Comparison of ENCODE assay signal across 8 cellular contexts in genomic region chr4:80184053-80184790, GRCh38. TPM values are rescaled to one million over a fixed set of nuclear protein-coding genes. Genes with fewer than 3 reads are reported as not detected.
DNase-seq lines count a peak whose midpoint lies in the region; ATAC-seq and TF ChIP-seq lines count a peak whose summit lies in the region.

No MANE protein-coding gene starts in this region.

- peak overlapping the region; percentile 60 for H3K4me3 ChIP-seq in HUES48 (ENCODE audit: low read depth, low read length)
- H3K4me3 ChIP-seq in SJSA1, result peak overlapping the region; percentile 50
- peak overlapping the region; percentile 38 to 80 (median 63) for H3K4me3 ChIP-seq in heart left ventricle
- peak overlapping the region; percentile 42 to 57 (median 56) for H3K4me3 ChIP-seq in upper lobe of left lung

- H3K27ac ChIP-seq in HUES48 (ENCODE audit: low read depth, low read length) (no peak overlapping the region), SJSA1 (peak overlapping the region; percentile 76), heart left ventricle (peak overlapping the region in 10 of 12 donors; percentile 23 to 83 (median 66)), upper lobe of left lung (peak overlapping the region in 3 of 4 donors; percentile 14 to 72 (median 44))

- H3K4me1 ChIP-seq in HUES48 (ENCODE audit: control insufficient read depth, insufficient read depth, low read length) (peaks cover 17% of the 10 kb centered on the region), SJSA1 (replicated peaks) (peaks cover 10% of the 10 kb centered on the region), heart left ventricle (peaks cover 0 to 45% (median 21%) of the 10 kb centered on the region in 12 donors), upper lobe of left lung (peaks cover 20 to 43% (median 30%) of the 10 kb centered on the region in 4 donors)

- H3K36me3 ChIP-seq in HUES48 (ENCODE audit: control insufficient read depth, insufficient read depth, low read length) (no peaks in the 10 kb centered on the region), SJSA1 (no peaks in the 10 kb centered on the region), heart left ventricle (no peaks in the 10 kb centered on the region), upper lobe of left lung (no peaks in the 10 kb centered on the region)

- peak overlapping the region; percentile 83 to 88 for H3K27ac Mint-ChIP-seq in activated naive CD4-positive, alpha-beta T cell treated with anti-CD3 and anti-CD28 coated beads, Interleukin-2, amount 50 U/mL, for 72 hours

- peaks cover 4 to 12% of the 10 kb centered on the region in 2 donors for H3K9me3 Mint-ChIP-seq in activated naive CD4-positive, alpha-beta T cell treated with anti-CD3 and anti-CD28 coated beads, Interleukin-2, amount 50 U/mL, for 72 hours

- no peak for TF ChIP-seq EP300 in upper lobe of left lung (IDR thresholded peaks at IDR 0.05)

- peak; percentile 71 to 98 (median 90) for TF ChIP-seq CTCF in heart left ventricle (IDR thresholded peaks at IDR 0.05)
- TF ChIP-seq CTCF in upper lobe of left lung (IDR thresholded peaks at IDR 0.05), result peak; percentile 71 to 92 (median 86)

- 0 to 1% (median 1%) methylated on average over 32 to 45 of the region's 45 CpGs for WGBS in heart left ventricle, 4 donors
- WGBS in upper lobe of left lung, 2 donors, result 1% methylated on average over 20 to 44 of the region's 45 CpGs

- H3K9me3 ChIP-seq in HUES48 (ENCODE audit: control insufficient read depth, insufficient read depth, low read length) (no peaks in the 10 kb centered on the region), SJSA1 (replicated peaks) (no peaks in the 10 kb centered on the region), heart left ventricle (peaks cover 0 to 8% (median 3%) of the 10 kb centered on the region in 12 donors), upper lobe of left lung (peaks cover 0 to 6% (median 1%) of the 10 kb centered on the region in 4 donors)

- peaks cover 100% of the 10 kb centered on the region for H3K27me3 ChIP-seq in HUES48 (ENCODE audit: control insufficient read depth, insufficient read depth, low read length)
- no peaks in the 10 kb centered on the region for H3K27me3 ChIP-seq in SJSA1 (replicated peaks)
- peaks cover 14 to 55% (median 42%) of the 10 kb centered on the region in 9 donors for H3K27me3 ChIP-seq in heart left ventricle
- H3K27me3 ChIP-seq in upper lobe of left lung, result peaks cover 0 to 29% (median 13%) of the 10 kb centered on the region in 4 donors

- no peak overlapping the region for H3K9ac ChIP-seq in HUES48 (ENCODE audit: low read depth, low read length)

- peak; percentile 89 for ATAC-seq in GM21447 (IDR thresholded peaks at IDR 0.05; ENCODE audit: unreplicated experiment)
- ATAC-seq in activated naive CD4-positive, alpha-beta T cell treated with anti-CD3 and anti-CD28 coated beads, Interleukin-2, amount 50 U/mL, for 72 hours, result peak; percentile 76 to 87
- peak; percentile 82 to 98 (median 96) for ATAC-seq in heart left ventricle
- ATAC-seq in upper lobe of left lung (ENCODE audit: low FRiP score in 2 of 2), result peak; percentile 89 to 98

- peaks cover 16% of the 10 kb centered on the region in 2 donors for H3K36me3 Mint-ChIP-seq in activated naive CD4-positive, alpha-beta T cell treated with anti-CD3 and anti-CD28 coated beads, Interleukin-2, amount 50 U/mL, for 72 hours

- intact Hi-C loops in heart left ventricle (cut with DNase I) (loop anchor here in 8 of 10 donors (2.0 to 10.0 kb wide), 4 partner anchors 109 to 259 kb away; partner anchors contain the start of genes ANTXR2 (in 7 of the 8) and CFAP299 (in 1 of the 8)), posterior vena cava (cut with DNase I) (loop anchor here in 1 of 2 donors (10.0 kb wide), 1 partner anchor 109 kb away; the partner anchor contains the start of gene ANTXR2)

- TF ChIP-seq POLR2A in heart left ventricle (IDR thresholded peaks at IDR 0.05), result no peak
- no peak for TF ChIP-seq POLR2A in upper lobe of left lung (IDR thresholded peaks at IDR 0.05)

- DNase-seq in DMS 273 treated with DMSO at 0.1 percent for 48 hours (lab: John Stamatoyannopoulos, UW) (peak; percentile 57), SJSA1 (ENCODE audit: low read depth in 1 of 2, low spot score in 2 of 2) (peak; percentile 69 to 87), heart left ventricle (peak; percentile 85 to 95 (median 88)), posterior vena cava (ENCODE audit: low spot score) (peak; percentile 97), upper lobe of left lung (peak; percentile 87 to 97)
- peak; percentile 91 to 96 for DNase-seq in activated naive CD4-positive, alpha-beta T cell treated with anti-CD3 and anti-CD28 coated beads, Interleukin-2, amount 50 U/mL, for 72 hours (ENCODE audit: low spot score in 2 of 2)

RNA-seq across cellular contexts. Expression of gene PRDM8, which starts 13.1 kb away (rescaled TPM):
- 5.2 and 8.5 TPM in 2 replicates for total RNA-seq in SJSA1 (2014; rRNA removed; shearing (Covaris generic))
- 1 to 10 TPM in 1 of 2 donors, under 1 TPM in 1; 0.56 to 3.8 TPM for total RNA-seq in activated naive CD4-positive, alpha-beta T cell treated with anti-CD3 and anti-CD28 coated beads, Interleukin-2, amount 50 U/mL, for 72 hours
- 1 to 10 TPM in 4 of 9 donors, under 1 TPM in 5; 0.39 to 1.9 (median 0.84) TPM for total RNA-seq in heart left ventricle
- under 1 TPM; 0.26 to 0.76 TPM for polyA plus RNA-seq in heart left ventricle
- total RNA-seq in posterior vena cava, result 1 to 10 TPM; 4.8 to 5.3 TPM
- total RNA-seq in upper lobe of left lung, result 1 to 10 TPM in 5 of 6 donors, under 1 TPM in 1; 0.11 to 3.3 (median 1.9) TPM
